ENCODE assay signal across 1 cellular context in genomic region chr20:64010711-64011237, GRCh38.
TF ChIP-seq lines count a peak whose summit lies in the region.

No MANE protein-coding gene starts in this region.

TF ChIP-seq in GM12878, 131 proteins besides CTCF, POLR2A, EP300 and RAD21:
- no peak for TF ChIP-seq IKZF1 (conservative IDR thresholded peaks at IDR 0.05)
- TF ChIP-seq MTA3 (IDR thresholded peaks at IDR 0.05; ENCODE audit: borderline replicate concordance, low read length), result 0 out of 2 replicates have a peak, but pooled peaks have one; percentile 12
- TF ChIP-seq ZNF687 (IDR thresholded peaks at IDR 0.05), result peak; percentile 96
- TF ChIP-seq ZNF592 (IDR thresholded peaks at IDR 0.05), result peak; percentile 94; the same call in 1 of the 2 replicates
- TF ChIP-seq BHLHE40 (IDR thresholded peaks at IDR 0.05; ENCODE audit: borderline replicate concordance in 1 of 2, low read depth in 2 of 2, low read length in 1 of 2), result peak; percentile 68 to 81
- TF ChIP-seq IRF4 (IDR thresholded peaks at IDR 0.05; ENCODE audit: low read depth, low read length), result peak; percentile 75; the same call in 1 of the 2 replicates
- no peak for TF ChIP-seq CREM (IDR thresholded peaks at IDR 0.05; ENCODE audit: low read depth)
- TF ChIP-seq BCL3 (IDR thresholded peaks at IDR 0.05; ENCODE audit: borderline replicate concordance, insufficient read depth, low read depth, low read length, poor library complexity, severe bottlenecking), result peak; percentile 21
- TF ChIP-seq RUNX3 (IDR thresholded peaks at IDR 0.05; ENCODE audit: low read length), result 0 out of 2 replicates have a peak, but pooled peaks have one; percentile 5
- no peak for TF ChIP-seq SRF (IDR thresholded peaks at IDR 0.05; ENCODE audit: low read depth in 2 of 2, low read length in 2 of 2)
- peak; percentile 63; the same call in 1 of the 2 replicates for TF ChIP-seq TCF12 (IDR thresholded peaks at IDR 0.05; ENCODE audit: low read depth, low read length)
- no peak for TF ChIP-seq SP1 (IDR thresholded peaks at IDR 0.05; ENCODE audit: low read depth, low read length)
TF ChIP-seq in GM12878: peak in this region for 8.
